ENCODE assay signal across 8 cellular contexts in genomic region chr10:124640538-124641231, GRCh38.
DNase-seq lines count a peak whose midpoint lies in the region; ATAC-seq, FAIRE-seq and TF ChIP-seq lines count a peak whose summit lies in the region.

No MANE protein-coding gene starts in this region.

- intact Hi-C loops in transverse colon (cut with DNase I; ENCODE audit: low total_unique reads): no loop called here

- H3K36me3 ChIP-seq in hepatocyte (replicated peaks; ENCODE audit: insufficient read depth, low read depth) (no peaks in the 10 kb centered on the region), transverse colon (no peaks in the 10 kb centered on the region)

- peak overlapping the region; percentile 90 to 99 for H3K27ac Mint-ChIP-seq in T-cell

- H3K27ac ChIP-seq in hepatocyte: no peak overlapping the region
- peak overlapping the region; percentile 48 to 67 (median 62) for H3K27ac ChIP-seq in transverse colon

- H3K9me2 ChIP-seq in hepatocyte (replicated peaks; ENCODE audit: insufficient read depth): no peaks in the 10 kb centered on the region

- peaks cover 8% of the 10 kb centered on the region for H3K36me3 Mint-ChIP-seq in T-cell

- peaks cover 11% of the 10 kb centered on the region for H3K4me1 ChIP-seq in hepatocyte (ENCODE audit: insufficient read depth)
- H3K4me1 ChIP-seq in transverse colon: peaks cover 9 to 33% (median 24%) of the 10 kb centered on the region in 4 donors

- peaks cover 67 to 99% (median 88%) of the 10 kb centered on the region in 3 donors for H3K4me1 Mint-ChIP-seq in T-cell

- no peak for TF ChIP-seq CTCF in hepatocyte (IDR thresholded peaks at IDR 0.05; ENCODE audit: poor library complexity)
- TF ChIP-seq CTCF in transverse colon (IDR thresholded peaks at IDR 0.05): no peak

- H4K20me1 ChIP-seq in hepatocyte (ENCODE audit: insufficient read depth, poor library complexity, severe bottlenecking): peaks cover 5% of the 10 kb centered on the region

- DNase-seq in GM12891 (ENCODE audit: insufficient read length, low spot score) (no peak), T-cell (peak in 1 of 34 experiments; percentile 34), hepatocyte (ENCODE audit: low spot score) (no peak), transverse colon (no peak), pons (ENCODE audit: low spot score) (no peak), NCI-H1105 treated with DMSO at 0.1 percent for 48 hours (lab: John Stamatoyannopoulos, UW) (no peak), occipital lobe (lab: John Stamatoyannopoulos, UW) (no peak)

- H2AFZ ChIP-seq in hepatocyte: no peak overlapping the region

- H3K4me2 ChIP-seq in hepatocyte: peak overlapping the region; percentile 21

- H3K9me3 ChIP-seq in hepatocyte (ENCODE audit: low read depth) (no peaks in the 10 kb centered on the region), transverse colon (no peaks in the 10 kb centered on the region)

- H3K4me3 ChIP-seq in hepatocyte (no peak overlapping the region), transverse colon (no peak overlapping the region)

- in situ Hi-C loops in transverse colon (cut with MboI; ENCODE audit: low pct_ligation_motif_present in 1 of 4, low pct_unique_long_range_greater_than_20kb in 1 of 4, low sequenced_read_pairs in 3 of 4): loop anchor here in 2 of 4 donors (10.0 to 25.0 kb wide), 2 partner anchors 94 to 97 kb away; partner anchors contain the start of gene FAM53B (in 1 of the 2)

- H3K9me3 Mint-ChIP-seq in T-cell: no peaks in the 10 kb centered on the region

- H3K79me2 ChIP-seq in hepatocyte: peaks cover 31% of the 10 kb centered on the region

- CTCF ChIA-PET in T-cell (lab: Charles Lee): interaction anchor here in 1 of 2 donors (1.6 kb wide), 1 partner anchor 100 kb away, joined by 7 read pairs; no protein-coding TSS in a partner anchor

- ATAC-seq in HG02610 (IDR thresholded peaks at IDR 0.05; ENCODE audit: unreplicated experiment): peak; percentile 50
- peak; percentile 29 to 39 (median 34) for ATAC-seq in T-cell (replicated peaks in 1 of 4)

- H3K4me3 Mint-ChIP-seq in T-cell: peak overlapping the region; percentile 49 to 71 (median 63)

- TF ChIP-seq EP300 in transverse colon (IDR thresholded peaks at IDR 0.05; ENCODE audit: low read depth): no peak

- FAIRE-seq in GM12891 (lab: Jason Lieb, UNC): peak; percentile 43

- no peak for TF ChIP-seq POLR2A in GM12891 (IDR thresholded peaks at IDR 0.05; ENCODE audit: low read depth, low read length)
- TF ChIP-seq POLR2A in transverse colon (IDR thresholded peaks at IDR 0.05): no peak

- no peaks in the 10 kb centered on the region for H3K27me3 ChIP-seq in hepatocyte
- no peaks in the 10 kb centered on the region for H3K27me3 ChIP-seq in transverse colon

- 67% methylated on average over 18 of the region's 20 CpGs for WGBS in hepatocyte (ENCODE audit: low lambda C conversion rate, missing lambda C conversion rate)
- WGBS in transverse colon (ENCODE audit: low coverage in 1 of 2), 2 donors: 72% methylated on average over 20 of the region's 20 CpGs; no CpG with 5 or more reads in 1 of the 2 donors

- POLR2A ChIA-PET in T-cell (lab: Charles Lee): interaction anchor here in 1 of 2 donors (1.0 kb wide), 1 partner anchor 78 kb away, joined by 3 read pairs; no protein-coding TSS in a partner anchor

- H3K27me3 Mint-ChIP-seq in T-cell: no peaks in the 10 kb centered on the region

TF ChIP-seq in GM12891, 5 proteins besides CTCF, POLR2A, EP300 and RAD21:
- TF ChIP-seq TAF1 (IDR thresholded peaks at IDR 0.05; ENCODE audit: low read depth, low read length): no peak
- no peak for TF ChIP-seq POU2F2 (IDR thresholded peaks at IDR 0.05; ENCODE audit: low read depth, low read length)
- no peak for TF ChIP-seq PAX5 (IDR thresholded peaks at IDR 0.05; ENCODE audit: insufficient read depth, low read length, severe bottlenecking)
